Comparison of ENCODE assay signal across 9 cellular contexts in the genomic region with DNA sequence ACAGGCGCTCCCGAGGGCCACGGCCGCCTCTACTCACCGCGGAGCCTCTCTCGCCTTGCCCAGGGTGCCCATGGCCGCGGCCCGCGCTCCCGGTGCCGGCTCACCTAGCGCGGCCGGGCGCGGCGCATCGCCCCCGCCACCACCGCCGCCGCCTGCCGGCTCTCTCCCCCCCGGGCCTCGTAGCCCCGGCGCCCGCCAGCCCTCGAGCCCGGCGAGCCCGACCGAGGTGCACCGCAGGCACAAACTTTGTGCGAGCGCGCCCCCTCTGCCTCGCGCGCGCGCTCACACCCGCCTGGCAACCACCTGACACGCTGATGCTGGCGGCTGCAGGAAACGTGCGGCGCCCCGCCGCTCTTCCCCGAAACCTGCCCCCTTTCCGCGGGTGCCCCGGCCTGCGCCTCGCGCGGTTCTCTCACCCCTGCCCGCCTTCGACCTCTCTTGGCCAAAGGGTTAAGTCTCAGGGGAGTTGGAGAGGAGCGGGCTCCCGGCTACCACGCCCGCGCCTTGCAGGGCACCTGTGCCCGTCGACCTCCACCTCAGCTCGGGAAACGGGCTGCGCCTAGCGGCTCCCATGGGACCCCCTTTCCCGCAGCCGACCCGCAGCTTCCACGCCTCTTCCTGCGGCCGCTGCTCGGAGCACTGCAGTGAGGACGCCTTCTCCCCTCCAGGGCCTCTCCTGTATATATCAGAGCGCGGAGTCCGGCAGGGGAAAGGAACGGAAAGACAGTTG. TPM values are rescaled to one million over a fixed set of nuclear protein-coding genes. Genes with fewer than 3 reads are reported as not detected.
DNase-seq lines count a peak whose midpoint lies in the region; ATAC-seq, FAIRE-seq and TF ChIP-seq lines count a peak whose summit lies in the region.
"Had no signal": no experiment of that assay in that cellular context is flagged by ENCODE, and none has a peak within 500 bp of the region (broad histone marks: within the 10 kb centered on the region; RNA-seq: fewer than 3 reads in every experiment).

A gene (minus strand): TSS at position 258 of the 730 bp plus-strand sequence. CDS start 186 bp downstream, at position 72.

- no peaks in the 10 kb centered on the region for H3K9me3 Mint-ChIP-seq in nephron
- peaks cover 0 to 7% of the 10 kb centered on the region in 2 donors for H3K9me3 Mint-ChIP-seq in stimulated activated naive CD8-positive, alpha-beta T cell treated with anti-CD3 and anti-CD28 coated beads, Interleukin-15, amount 100 ng/mL, for 72 hours

- H3K4me1 ChIP-seq in esophagus muscularis mucosa, result peaks cover 4 to 16% (median 15%) of the 10 kb centered on the region in 4 donors

- H3K9me3 ChIP-seq in esophagus muscularis mucosa, result no peaks in the 10 kb centered on the region

- DNase-seq in 8988T (peak; percentile 29), GM18507 (ENCODE audit: extremely low spot score, insufficient read length, low read depth) (peak; percentile 58), NCI-H345 treated with DMSO at 0.1 percent for 48 hours (lab: John Stamatoyannopoulos, UW; ENCODE audit: unreplicated experiment) (peak; percentile 19), activated T-cell treated with anti-CD3 and anti-CD28 coated beads for 1 hour (ENCODE audit: low read depth) (peak; percentile 82), esophagus muscularis mucosa (ENCODE audit: extremely low spot score) (peak; percentile 89)
- DNase-seq in stimulated activated naive CD8-positive, alpha-beta T cell treated with anti-CD3 and anti-CD28 coated beads, Interleukin-15, amount 100 ng/mL, for 72 hours, result peak; percentile 87 to 90

- H3K4me3 ChIP-seq in esophagus muscularis mucosa, result peak within 1 kb of the TSS; percentile 57 to 67 (median 60)

- peak within 1 kb of the TSS in 1 of 4 donors; percentile 39 for H3K27ac ChIP-seq in esophagus muscularis mucosa (replicated peaks in 1 of 4)

- H3K27me3 Mint-ChIP-seq in nephron (ENCODE audit: low read depth), result peaks cover 75% of the 10 kb centered on the region
- H3K27me3 Mint-ChIP-seq in stimulated activated naive CD8-positive, alpha-beta T cell treated with anti-CD3 and anti-CD28 coated beads, Interleukin-15, amount 100 ng/mL, for 72 hours, result no peaks in the 10 kb centered on the region

- H3K4me3 Mint-ChIP-seq in nephron, result peak within 1 kb of the TSS; percentile 84 to 86 (median 84)
- peak within 1 kb of the TSS; percentile 86 to 95 for H3K4me3 Mint-ChIP-seq in stimulated activated naive CD8-positive, alpha-beta T cell treated with anti-CD3 and anti-CD28 coated beads, Interleukin-15, amount 100 ng/mL, for 72 hours

- TF ChIP-seq CTCF in esophagus muscularis mucosa (IDR thresholded peaks at IDR 0.05), result peak in 1 of 3 experiments; percentile 31
- no peak for TF ChIP-seq CTCF in nephron (IDR thresholded peaks at IDR 0.05; ENCODE audit: unreplicated experiment in 3 of 3)

- no peaks in the 10 kb centered on the region for H3K36me3 ChIP-seq in esophagus muscularis mucosa

- 16% methylated on average over 15 of the region's 85 CpGs for WGBS in esophagus muscularis mucosa

- peaks cover 0 to 41% (median 5%) of the 10 kb centered on the region in 4 donors for H3K27me3 ChIP-seq in esophagus muscularis mucosa

- no peaks in the 10 kb centered on the region for H3K36me3 Mint-ChIP-seq in nephron (ENCODE audit: low read depth)

- intact Hi-C loops in esophagus muscularis mucosa (cut with DNase I), result no loop called here

- peak; percentile 83 for FAIRE-seq in GM18507 (lab: Jason Lieb, UNC)

- no peak for TF ChIP-seq POLR2A in esophagus muscularis mucosa (IDR thresholded peaks at IDR 0.05; ENCODE audit: low read depth)

- H3K27ac Mint-ChIP-seq in nephron, result peak within 1 kb of the TSS in 1 of 3 experiments; percentile 73
- H3K27ac Mint-ChIP-seq in stimulated activated naive CD8-positive, alpha-beta T cell treated with anti-CD3 and anti-CD28 coated beads, Interleukin-15, amount 100 ng/mL, for 72 hours, result peak within 1 kb of the TSS; percentile 97 to 98

- peaks cover 8% of the 10 kb centered on the region for H3K4me1 Mint-ChIP-seq in nephron
- peaks cover 50% of the 10 kb centered on the region for H3K4me1 Mint-ChIP-seq in stimulated activated naive CD8-positive, alpha-beta T cell treated with anti-CD3 and anti-CD28 coated beads, Interleukin-15, amount 100 ng/mL, for 72 hours

- peak; percentile 59 for ATAC-seq in HG02970 (IDR thresholded peaks at IDR 0.05; ENCODE audit: low FRiP score, unreplicated experiment)
- peak; percentile 79 for ATAC-seq in stimulated activated naive CD8-positive, alpha-beta T cell treated with anti-CD3 and anti-CD28 coated beads, Interleukin-15, amount 100 ng/mL, for 72 hours

- no peak for TF ChIP-seq EP300 in esophagus muscularis mucosa (IDR thresholded peaks at IDR 0.05)

RNA-seq across cellular contexts. Expression of the gene that starts here (rescaled TPM):
- under 1 TPM; 0.29 to 0.99 (median 0.66) TPM for total RNA-seq in esophagus muscularis mucosa
- total RNA-seq: LHCN-M2 had no signal

Comparison
In these comparisons a context has a peak if more than half of its experiments do, and no peak if none do; other contexts are left out.
1. Peak in DNase-seq and H3K4me3 ChIP-seq in esophagus muscularis mucosa; RNA of the gene not detected or under 1 TPM.
2. DNase-seq: peak in every context shown above with its lines; median percentile 89 in esophagus muscularis mucosa; 88 in stimulated activated naive CD8-positive, alpha-beta T cell treated with anti-CD3 and anti-CD28 coated beads, Interleukin-15, amount 100 ng/mL, for 72 hours; 82 in activated T-cell treated with anti-CD3 and anti-CD28 coated beads for 1 hour; 58 in GM18507; 29 in 8988T; 19 in NCI-H345 treated with DMSO at 0.1 percent for 48 hours.